Comparison of ENCODE assay signal across 8 cellular contexts in genomic region chr17:28661635-28662526, GRCh38. TPM values are rescaled to one million over a fixed set of nuclear protein-coding genes. Genes with fewer than 3 reads are reported as not detected.
DNase-seq lines count a peak whose midpoint lies in the region; ATAC-seq lines count a peak whose summit lies in the region.

Gene SDF2 (minus strand): TSS chr17:28661906. CDS start chr17:28661876, 30 bp downstream.
Gene SUPT6H (plus strand): TSS chr17:28662205. CDS start chr17:28673402, 11,197 bp downstream.

- no peaks in the 10 kb centered on the region for H3K9me3 Mint-ChIP-seq in memory B cell

- H3K27ac Mint-ChIP-seq in memory B cell = peak within 1 kb of the TSS; percentile 100

- no peaks in the 10 kb centered on the region for H3K27me3 Mint-ChIP-seq in memory B cell

- H3K4me3 Mint-ChIP-seq in memory B cell = peak within 1 kb of the TSS; percentile 100

- peak; percentile 60 for ATAC-seq in GM19467 (IDR thresholded peaks at IDR 0.05; ENCODE audit: unreplicated experiment)
- ATAC-seq in memory B cell (ENCODE audit: low read depth) = peak; percentile 85

- H3K4me1 Mint-ChIP-seq in memory B cell = peaks cover 38% of the 10 kb centered on the region

- peaks cover 16% of the 10 kb centered on the region for H3K36me3 Mint-ChIP-seq in memory B cell

- DNase-seq in COLO829 (ENCODE audit: low spot score) = peak; percentile 95
- DNase-seq in HT-29 (ENCODE audit: low spot score) = peak; percentile 93
- peak; percentile 84 for DNase-seq in NK-92 treated with Interleukin-12 subunit alpha and Interleukin-12 subunit beta, amount 100 ng/mL, for 24 hours (lab: John Stamatoyannopoulos, UW)
- DNase-seq in activated CD8-positive, alpha-beta memory T cell treated with anti-CD3 and anti-CD28 coated beads for 24 hours = peak; percentile 99
- peak; percentile 87 for DNase-seq in effector CD8-positive, alpha-beta T cell (lab: John Stamatoyannopoulos, UW)
- DNase-seq in memory B cell (ENCODE audit: low spot score in 2 of 2) = peak; percentile 90 to 96
- peak; percentile 89 for DNase-seq in stimulated activated CD8-positive, alpha-beta memory T cell treated with anti-CD3 and anti-CD28 coated beads, Interleukin-12 subunit alpha, Interleukin-12 subunit beta, amount 100 ng/mL, for 24 hours (ENCODE audit: extremely low read depth)

RNA-seq across cellular contexts. Expression of gene SDF2, which starts in this region (rescaled TPM):
- 50.7 and 52.6 TPM in 2 replicates for total RNA-seq in HT-29 (2014; rRNA removed; shearing (Covaris generic))

RNA-seq across cellular contexts. Expression of gene SUPT6H, which starts in this region (rescaled TPM):
- total RNA-seq in HT-29 (2014; rRNA removed; shearing (Covaris generic)) = 48.1 and 57.9 TPM in 2 replicates

Comparison
In these comparisons a context has a peak if more than half of its experiments do, and no peak if none do; other contexts are left out.
1. Peak in every context shown above with its lines: DNase-seq and ATAC-seq.